In genomic region chr12:75404231-75404630, GRCh38 we compare ENCODE assay signal across 35 cellular contexts. TPM values are rescaled to one million over a fixed set of nuclear protein-coding genes. Genes with fewer than 3 reads are reported as not detected.
"Had no signal": no experiment of that assay in that cellular context is flagged by ENCODE, and none has a peak within 500 bp of the region (broad histone marks: within the 10 kb centered on the region; RNA-seq: fewer than 3 reads in every experiment).

No MANE protein-coding gene starts in this region.

- H3K4me3 ChIP-seq: ascending aorta, cardiac muscle cell, MG63, Peyer's patch had no signal

- H3K27me3 ChIP-seq: ascending aorta, cardiac muscle cell, MG63, Peyer's patch had no signal

- H3K4me1 ChIP-seq: ascending aorta, Peyer's patch had no signal

- H3K36me3 ChIP-seq: ascending aorta, cardiac muscle cell, MG63, Peyer's patch had no signal

- H3K9me3 ChIP-seq: ascending aorta, Peyer's patch had no signal

- ATAC-seq: activated CD8-positive, alpha-beta T cell treated with anti-CD3 and anti-CD28 coated beads for 36 hours; activated T-cell treated with anti-CD3 and anti-CD28 coated beads, Interleukin-2, amount 50 U/mL, for 72 hours; activated T-helper 17 cell treated with anti-CD3 and anti-CD28 coated beads, Interleukin-2, amount 50 U/mL, for 72 hours; PC-3; Right ventricle myocardium inferior; T-cell; T-helper 17 cell had no signal

- DNase-seq: activated CD4-positive, alpha-beta T cell treated with anti-CD3 and anti-CD28 coated beads, Interleukin-2, amount 10 ng/mL, durations not matched to agents 24 days and 14 days; activated CD4-positive, alpha-beta T cell treated with anti-CD3 and anti-CD28 coated beads, Interleukin-2, amount 50 U/mL, for 4 hours; activated CD8-positive, alpha-beta T cell treated with anti-CD3 and anti-CD28 coated beads for 36 hours; activated effector memory CD4-positive, alpha-beta T cell treated with anti-CD3 and anti-CD28 coated beads, Interleukin-2, amount 50 U/mL, for 16 hours; activated naive CD4-positive, alpha-beta T cell; activated naive CD4-positive, alpha-beta T cell treated with anti-CD3 and anti-CD28 coated beads, Interleukin-2, amount 50 U/mL, for 16 hours; activated naive CD8-positive, alpha-beta T cell treated with anti-CD3 and anti-CD28 coated beads for 36 hours; activated T-cell treated with anti-CD3 and anti-CD28 coated beads, Interleukin-2, amount 50 U/mL, for 1 hour; activated T-cell treated with anti-CD3 and anti-CD28 coated beads, Interleukin-2, amount 50 U/mL, for 72 hours; amygdala; Kasumi-1; MG63; NCI-H1048; NCI-H1105 treated with DMSO at 0.1 percent for 48 hours; NCI-H1436; NCI-H1694; NCI-H1930; NCI-H2081 treated with DMSO at 0.1 percent for 48 hours; NCI-H226; NCI-H446 treated with DMSO at 0.1 percent for 48 hours; NCI-H524; NCI-H69; NCI-H82; PC-3; Peyer's patch; RPMI8226; SIG-M5; T-cell; T-helper 17 cell had no signal

- H3K27ac ChIP-seq: ascending aorta, cardiac muscle cell, Peyer's patch had no signal

RNA-seq across cellular contexts. Expression of gene GLIPR1L2, which starts 13.3 kb away (rescaled TPM):
- total RNA-seq: activated CD4-positive, alpha-beta T cell treated with anti-CD3 and anti-CD28 coated beads, Interleukin-2, amount 10 ng/mL, durations not matched to agents 24 days and 14 days; activated CD8-positive, alpha-beta memory T cell treated with anti-CD3 and anti-CD28 coated beads for 36 hours; activated naive CD8-positive, alpha-beta T cell treated with anti-CD3 and anti-CD28 coated beads for 36 hours; ascending aorta; PC-3; SK-MEL-5 had no signal
